ENCODE assay signal across 8 cellular contexts in the genomic region with DNA sequence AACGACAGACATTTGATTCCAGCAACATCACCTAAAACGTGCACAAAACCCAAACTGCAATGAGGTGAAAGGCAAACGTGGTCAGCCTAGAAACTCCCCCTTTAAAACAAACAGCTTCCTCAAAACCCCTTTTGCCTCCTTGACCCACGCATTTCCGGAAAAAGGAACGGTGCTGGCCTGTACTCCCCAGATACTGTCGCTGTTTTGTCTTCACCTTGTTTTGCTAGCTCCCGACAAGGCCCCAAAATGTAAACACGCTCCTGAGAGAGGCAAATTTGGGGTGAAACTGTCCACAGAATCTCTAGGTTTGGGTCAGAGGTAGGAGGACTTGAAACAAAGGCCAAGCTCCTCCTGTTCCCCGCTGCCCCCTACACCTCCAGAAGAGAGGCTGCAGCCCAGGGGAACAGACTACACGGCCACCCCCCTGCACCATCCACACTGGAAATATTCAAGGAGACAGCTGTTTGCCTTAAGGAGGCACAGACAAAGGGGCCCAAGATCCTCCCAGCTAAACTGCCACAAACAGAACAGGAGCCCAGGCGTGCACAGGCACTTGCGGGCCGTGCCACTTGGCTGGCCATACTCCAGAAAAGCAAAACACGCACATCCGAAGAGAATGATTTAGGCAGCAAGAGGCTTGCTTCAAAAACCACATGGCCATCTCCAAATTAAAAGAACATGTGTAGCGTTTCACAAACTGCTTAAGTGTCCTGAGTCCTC.
DNase-seq lines count a peak whose midpoint lies in the region; ATAC-seq and TF ChIP-seq lines count a peak whose summit lies in the region.

No MANE protein-coding gene starts in this region.

- H3K4me3 ChIP-seq in breast epithelium (peak overlapping the region; percentile 57 to 99 (median 82)), thoracic aorta (peak overlapping the region; percentile 76)

- POLR2A ChIA-PET in activated CD4-positive, alpha-beta T cell treated with anti-CD3 and anti-CD28 coated beads for 36 hours (lab: Charles Lee) = no interaction called here

- peak; percentile 32 for DNase-seq in activated CD4-positive, alpha-beta T cell treated with anti-CD3 and anti-CD28 coated beads for 36 hours
- DNase-seq in activated CD4-positive, alpha-beta T cell treated with anti-CD3 and anti-CD28 coated beads for 48 hours = no peak
- peak; percentile 43 for DNase-seq in NCI-H524 treated with DMSO at 0.1 percent for 48 hours (lab: John Stamatoyannopoulos, UW)
- no peak for DNase-seq in breast epithelium (ENCODE audit: low spot score in 2 of 2)
- DNase-seq in left lobe of liver (ENCODE audit: low spot score) = peak; percentile 49
- DNase-seq in thoracic aorta (ENCODE audit: low spot score) = no peak

- no peak for TF ChIP-seq CTCF in breast epithelium (IDR thresholded peaks at IDR 0.05)
- no peak for TF ChIP-seq CTCF in thoracic aorta (IDR thresholded peaks at IDR 0.05)

- H3K36me3 ChIP-seq in breast epithelium (no peaks in the 10 kb centered on the region), thoracic aorta (no peaks in the 10 kb centered on the region)

- H3K27me3 ChIP-seq in breast epithelium (no peaks in the 10 kb centered on the region), thoracic aorta (replicated peaks; ENCODE audit: insufficient read depth) (no peaks in the 10 kb centered on the region)

- peak overlapping the region; percentile 61 for H3K27ac Mint-ChIP-seq in activated CD4-positive, alpha-beta T cell treated with anti-CD3 and anti-CD28 coated beads for 36 hours

- H3K36me3 Mint-ChIP-seq in activated CD4-positive, alpha-beta T cell treated with anti-CD3 and anti-CD28 coated beads for 36 hours (ENCODE audit: low read depth) = no peaks in the 10 kb centered on the region

- H3K27ac ChIP-seq in breast epithelium (peak overlapping the region; percentile 86 to 96), thoracic aorta (peak overlapping the region; percentile 65 to 87)

- peak overlapping the region; percentile 86 for H3K4me3 Mint-ChIP-seq in activated CD4-positive, alpha-beta T cell treated with anti-CD3 and anti-CD28 coated beads for 36 hours

- H3K9me3 ChIP-seq in breast epithelium = no peaks in the 10 kb centered on the region
- H3K9me3 ChIP-seq in thoracic aorta = no peaks in the 10 kb centered on the region

- CTCF ChIA-PET in activated CD4-positive, alpha-beta T cell treated with anti-CD3 and anti-CD28 coated beads for 36 hours (lab: Charles Lee) = interaction anchor here (0.7 to 1.0 kb wide), 3 partner anchors 18 to 145 kb away, joined by 3 read pairs; no protein-coding TSS in a partner anchor

- no peak for TF ChIP-seq POLR2A in breast epithelium (IDR thresholded peaks at IDR 0.05)

- no peaks in the 10 kb centered on the region for H3K9me3 Mint-ChIP-seq in activated CD4-positive, alpha-beta T cell treated with anti-CD3 and anti-CD28 coated beads for 36 hours (ENCODE audit: low read depth)

- H3K27me3 Mint-ChIP-seq in activated CD4-positive, alpha-beta T cell treated with anti-CD3 and anti-CD28 coated beads for 36 hours = no peaks in the 10 kb centered on the region

- ATAC-seq in activated CD4-positive, alpha-beta T cell treated with anti-CD3 and anti-CD28 coated beads for 36 hours = peak; percentile 23
- ATAC-seq in left lobe of liver (no peak), thoracic aorta (ENCODE audit: insufficient number of reproducible peaks, low FRiP score, low read depth) (no peak), HG03378 (IDR thresholded peaks at IDR 0.05; ENCODE audit: unreplicated experiment) (no peak)
- ATAC-seq in activated CD4-positive, CD25-positive, alpha-beta regulatory T cell treated with anti-CD3 and anti-CD28 coated beads, Interleukin-2, amount 50 U/mL, for 24 hours = no peak

- peaks cover 31% of the 10 kb centered on the region for H3K4me1 Mint-ChIP-seq in activated CD4-positive, alpha-beta T cell treated with anti-CD3 and anti-CD28 coated beads for 36 hours

- intact Hi-C loops in activated CD4-positive, alpha-beta T cell treated with anti-CD3 and anti-CD28 coated beads for 36 hours (cut with DNase I, micrococcal nuclease) = loop anchor here (5.0 to 10.0 kb wide), 3 partner anchors 42 to 329 kb away; no protein-coding TSS in a partner anchor
- intact Hi-C loops in breast epithelium (cut with DNase I; ENCODE audit: low total_unique reads) = no loop called here

- H3K4me1 ChIP-seq in breast epithelium (peaks cover 9 to 17% of the 10 kb centered on the region in 2 donors), thoracic aorta (ENCODE audit: control insufficient read depth in 1 of 2, low read depth in 2 of 2) (peaks cover 22 to 30% of the 10 kb centered on the region in 2 donors)

Comparison
In these comparisons a context has a peak if more than half of its experiments do, and no peak if none do; other contexts are left out.
1. DNase-seq: peak in activated CD4-positive, alpha-beta T cell treated with anti-CD3 and anti-CD28 coated beads for 36 hours (single experiment), NCI-H524 treated with DMSO at 0.1 percent for 48 hours (single experiment) and left lobe of liver (single experiment); none in activated CD4-positive, alpha-beta T cell treated with anti-CD3 and anti-CD28 coated beads for 48 hours (single experiment), breast epithelium (0 of 2) and thoracic aorta (single experiment).